In the genomic region with DNA sequence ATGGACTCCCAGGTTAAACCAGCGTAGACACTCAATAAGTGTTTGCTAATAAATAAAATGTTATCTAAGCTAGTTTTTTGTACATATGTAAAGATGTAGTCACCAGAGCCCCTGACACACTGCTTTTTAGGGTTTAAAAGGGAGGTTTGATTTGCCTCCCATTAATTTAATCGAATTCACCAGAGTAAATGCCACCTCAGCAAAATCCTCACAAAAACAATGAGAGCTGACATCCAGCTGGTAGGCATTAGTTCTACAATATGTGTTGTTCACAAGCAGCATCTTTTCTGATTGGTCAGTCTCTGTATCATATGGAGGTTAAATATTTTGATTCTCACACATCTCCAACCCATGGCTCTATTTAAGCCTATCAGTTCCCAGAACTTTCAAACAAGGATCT, we compare ENCODE assay signal across 2 cellular contexts.
TF ChIP-seq lines count a peak whose summit lies in the region.

No MANE protein-coding gene starts in this region.

TF ChIP-seq in HepG2, 621 proteins besides CTCF, POLR2A, EP300 and RAD21:
- TF ChIP-seq MAFK (conservative IDR thresholded peaks at IDR 0.05 in 1 of 2, IDR thresholded peaks at IDR 0.05 in 1 of 2; ENCODE audit: low read length in 2 of 2) (peak; percentile 92 to 96), FOXP1 (IDR thresholded peaks at IDR 0.05) (no peak), FOXP1 (CRISPR knock-in tag; IDR thresholded peaks at IDR 0.05) (no peak), MAFF (IDR thresholded peaks at IDR 0.05; ENCODE audit: low read depth, low read length) (peak; percentile 95)
TF ChIP-seq in HepG2: peak in this region for 2.

TF ChIP-seq in H1, 55 proteins besides CTCF, POLR2A, EP300 and RAD21:
- TF ChIP-seq CREB1 (IDR thresholded peaks at IDR 0.05), result no peak
- peak; percentile 83 for TF ChIP-seq MAFK (IDR thresholded peaks at IDR 0.05; ENCODE audit: low read depth, low read length)
